22 cellular contexts compared by ENCODE assay signal in genomic region chr1:236098267-236098666, GRCh38. TPM values are rescaled to one million over a fixed set of nuclear protein-coding genes. Genes with fewer than 3 reads are reported as not detected.
DNase-seq lines count a peak whose midpoint lies in the region; ATAC-seq, FAIRE-seq and TF ChIP-seq lines count a peak whose summit lies in the region.
"Had no signal": no experiment of that assay in that cellular context is flagged by ENCODE, and none has a peak within 500 bp of the region (broad histone marks: within the 10 kb centered on the region; RNA-seq: fewer than 3 reads in every experiment).

No MANE protein-coding gene starts in this region.

- no peak overlapping the region for H3K18ac ChIP-seq in H1 (ENCODE audit: extremely low read depth, low read length)

- no peak overlapping the region for H2BK20ac ChIP-seq in H1 (ENCODE audit: low read length)

- intact Hi-C loops in Panc1 (cut with micrococcal nuclease; ENCODE audit: unreplicated experiment): no loop called here

- H3K9me3 ChIP-seq in Panc1 (ENCODE audit: control insufficient read depth, insufficient read depth, low read depth, low read length) (peaks cover 16% of the 10 kb centered on the region; the same call in 1 of the 2 replicates), H1 (ENCODE audit: insufficient read depth in 2 of 2, low read depth in 1 of 2, low read length in 1 of 2) (peaks cover 0 to 2% of the 10 kb centered on the region in 2 experiments; a peak in 1 of 4 replicates), BE2C (no peaks in the 10 kb centered on the region; the same call in 1 of the 2 replicates)
- H3K9me3 ChIP-seq: HAP-1 had no signal

- H4K20me1 ChIP-seq in H1 (replicated peaks in 1 of 2; ENCODE audit: control insufficient read depth in 1 of 2, insufficient read depth in 2 of 2, low read length in 2 of 2): peaks cover 0 to 9% of the 10 kb centered on the region in 2 experiments
- H4K20me1 ChIP-seq: BLaER1 treated with 17β-estradiol and CSF1 and Interleukin-3, amounts not matched to agents 10 nM and 100 nM had no signal

- H2AK5ac ChIP-seq in H1 (ENCODE audit: low read depth, low read length): peak overlapping the region; percentile 24; the same call in 1 of the 2 replicates

- no peak overlapping the region for H3K9ac ChIP-seq in H1 (replicated peaks in 1 of 4; ENCODE audit: extremely low read depth in 1 of 4, low read depth in 3 of 4, low read length in 3 of 4)
- H3K9ac ChIP-seq: BLaER1 treated with 17β-estradiol and CSF1 and Interleukin-3, amounts not matched to agents 10 nM and 100 nM had no signal

- peaks cover 9% of the 10 kb centered on the region for H3K27me3 Mint-ChIP-seq in activated T-cell treated with anti-CD3 and anti-CD28 coated beads, Interleukin-2, amount 50 U/mL, for 72 hours (ENCODE audit: low read depth)
- peaks cover 2% of the 10 kb centered on the region for H3K27me3 Mint-ChIP-seq in T-helper 2 cell treated with Interferon-gamma antibody and Interleukin-4, amounts not matched to agents 5 μg/mL and 100 μg/mL, for 36 hours (ENCODE audit: low read depth)

- H3K79me2 ChIP-seq in H1 (ENCODE audit: control insufficient read depth in 1 of 2, insufficient read depth in 2 of 2, low read length in 2 of 2): no peaks in the 10 kb centered on the region

- 33% methylated on average over 1 of the region's 1 CpG; no CpG with 5 or more reads in 1 of the 2 experiments for WGBS in H1 (ENCODE audit: extremely low coverage in 1 of 2, insufficient coverage in 1 of 2, insufficient read length in 1 of 2, insufficient replicate concordance in 2 of 2, low coverage in 1 of 2, low lambda C conversion rate in 2 of 2, missing lambda C conversion rate in 1 of 2), 2 experiments

- no peak overlapping the region for H2BK120ac ChIP-seq in H1 (replicated peaks; ENCODE audit: low read depth, low read length)

- H3K36me3 ChIP-seq in Panc1 (ENCODE audit: control insufficient read depth, insufficient read depth, low read length) (no peaks in the 10 kb centered on the region), H1 (ENCODE audit: control insufficient read depth in 2 of 4, insufficient read depth in 4 of 4, low read length in 3 of 4) (no peaks in the 10 kb centered on the region), BE2C (no peaks in the 10 kb centered on the region)
- H3K36me3 ChIP-seq: BLaER1 treated with 17β-estradiol and CSF1 and Interleukin-3, amounts not matched to agents 10 nM and 100 nM; HAP-1 had no signal

- no TSS peak for BruUV-seq in Panc1 (replicated peaks; lab: Mats Ljungman, UMichigan)

- H3K36me3 Mint-ChIP-seq in activated T-cell treated with anti-CD3 and anti-CD28 coated beads, Interleukin-2, amount 50 U/mL, for 72 hours (ENCODE audit: insufficient read depth in 2 of 2): peaks cover 7 to 11% of the 10 kb centered on the region in 2 donors
- no peaks in the 10 kb centered on the region for H3K36me3 Mint-ChIP-seq in T-helper 2 cell treated with Interferon-gamma antibody and Interleukin-4, amounts not matched to agents 5 μg/mL and 100 μg/mL, for 36 hours (ENCODE audit: low read depth)

- in situ Hi-C loops in Panc1 (cut with HindIII; ENCODE audit: low pct_unique_long_range_greater_than_20kb, low sequenced_read_pairs): no loop called here

- TF ChIP-seq POLR2A in H1 (IDR thresholded peaks at IDR 0.05; ENCODE audit: control extremely low read depth in 1 of 2, low read depth in 2 of 2, low read length in 2 of 2): no peak

- TF ChIP-seq CTCF in Panc1 (IDR thresholded peaks at IDR 0.05) (no peak), H1 (IDR thresholded peaks at IDR 0.05; ENCODE audit: control extremely low read depth in 1 of 3, insufficient read depth in 1 of 3, low read depth in 1 of 3, low read length in 3 of 3) (no peak), BE2C (IDR thresholded peaks at IDR 0.05; ENCODE audit: low read depth, low read length) (no peak)

- no peak overlapping the region for H2BK12ac ChIP-seq in H1 (ENCODE audit: low read depth, low read length)

- H3K23ac ChIP-seq in H1 (ENCODE audit: insufficient read length): no peak overlapping the region

- no peak overlapping the region for H2BK15ac ChIP-seq in H1 (ENCODE audit: low read length)

- H3K4ac ChIP-seq in H1 (replicated peaks; ENCODE audit: insufficient read length, low read depth, low read length): no peak overlapping the region

- peaks cover 8% of the 10 kb centered on the region for H3K4me1 Mint-ChIP-seq in activated T-cell treated with anti-CD3 and anti-CD28 coated beads, Interleukin-2, amount 50 U/mL, for 72 hours (ENCODE audit: low read depth)
- no peaks in the 10 kb centered on the region for H3K4me1 Mint-ChIP-seq in T-helper 2 cell treated with Interferon-gamma antibody and Interleukin-4, amounts not matched to agents 5 μg/mL and 100 μg/mL, for 36 hours (ENCODE audit: low read depth)

- H3K27ac ChIP-seq in Panc1 (ENCODE audit: low read length) (peak overlapping the region; percentile 81), H1 (ENCODE audit: low read depth, low read length) (no peak overlapping the region)
- H3K27ac ChIP-seq: 22Rv1 had no signal

- peaks cover 9% of the 10 kb centered on the region; the same call in 1 of the 2 replicates for H3K23me2 ChIP-seq in H1 (ENCODE audit: low read depth, low read length)

- CTCF ChIA-PET in Panc1 (lab: Charles Lee) (no interaction called here), H1 (lab: Charles Lee; ENCODE audit: partially characterized antibody) (interaction anchor here (0.6 to 1.2 kb wide), 2 partner anchors 61 to 421 kb away, joined by 3 read pairs; no protein-coding TSS in a partner anchor)

- TF ChIP-seq EP300 in H1 (IDR thresholded peaks at IDR 0.05; ENCODE audit: borderline replicate concordance in 1 of 2, low read depth in 2 of 2, low read length in 2 of 2): no peak

- H3K9me3 Mint-ChIP-seq in activated T-cell treated with anti-CD3 and anti-CD28 coated beads, Interleukin-2, amount 50 U/mL, for 72 hours: peaks cover 5 to 10% of the 10 kb centered on the region in 2 donors
- peaks cover 6% of the 10 kb centered on the region for H3K9me3 Mint-ChIP-seq in T-helper 2 cell treated with Interferon-gamma antibody and Interleukin-4, amounts not matched to agents 5 μg/mL and 100 μg/mL, for 36 hours
- H3K9me3 Mint-ChIP-seq: CD4-positive, alpha-beta T cell had no signal

- DNase-seq in activated T-cell treated with anti-CD3 and anti-CD28 coated beads, Interleukin-2, amount 50 U/mL, for 72 hours: no peak
- no peak for DNase-seq in activated T-cell treated with anti-CD3 and anti-CD28 coated beads for 4 hours
- DNase-seq in Panc1 (ENCODE audit: low read depth, low spot score): no peak
- no peak for DNase-seq in H1 (ENCODE audit: low read depth in 1 of 2, low spot score in 2 of 2)
- DNase-seq in BE2C: no peak
- no peak for DNase-seq in T-helper 2 cell treated with Interferon-gamma antibody and Interleukin-4, amounts not matched to agents 5 μg/mL and 100 μg/mL, for 36 hours (ENCODE audit: low spot score)
- DNase-seq: Calu3; CD4-positive, alpha-beta T cell; CD8-positive, alpha-beta memory T cell; COR-L47; DMS53; DMS79 treated with DMSO at 0.1 percent for 48 hours; GF-D8 had no signal

- TF ChIP-seq RAD21 in H1 (IDR thresholded peaks at IDR 0.05 in 1 of 2, conservative IDR thresholded peaks at IDR 0.05 in 1 of 2; ENCODE audit: low read depth in 2 of 2, low read length in 2 of 2): no peak

- FAIRE-seq in H1 (lab: Jason Lieb, UNC): no peak
- FAIRE-seq: A204.1, GM12891, GM18507, H54 had no signal

- no peak overlapping the region for H4K91ac ChIP-seq in H1 (replicated peaks; ENCODE audit: insufficient read length, low read length)

- POLR2A ChIA-PET in Panc1 (lab: Charles Lee): no interaction called here
- POLR2A ChIA-PET in H1 (lab: Charles Lee; ENCODE audit: partially characterized antibody): no interaction called here

- no peak overlapping the region for H3K4me3 Mint-ChIP-seq in activated T-cell treated with anti-CD3 and anti-CD28 coated beads, Interleukin-2, amount 50 U/mL, for 72 hours
- no peak overlapping the region for H3K4me3 Mint-ChIP-seq in T-helper 2 cell treated with Interferon-gamma antibody and Interleukin-4, amounts not matched to agents 5 μg/mL and 100 μg/mL, for 36 hours
- H3K4me3 Mint-ChIP-seq: B cell; CD4-positive, alpha-beta T cell; CD8-positive, alpha-beta memory T cell; GM23338 had no signal

- no peak overlapping the region for H4K5ac ChIP-seq in H1 (ENCODE audit: insufficient read length, low read depth, low read length)

- H3K4me1 ChIP-seq in Panc1 (ENCODE audit: control insufficient read depth, insufficient read depth, low read length) (peaks cover 2% of the 10 kb centered on the region; the same call in 1 of the 2 replicates), H1 (replicated peaks in 1 of 4; ENCODE audit: control insufficient read depth in 3 of 4, insufficient read depth in 4 of 4, low read length in 3 of 4) (peaks cover 1 to 7% (median 4%) of the 10 kb centered on the region in 4 experiments; a peak in 6 of 7 replicates), BE2C (peaks cover 3% of the 10 kb centered on the region)
- H3K4me1 ChIP-seq: HAP-1 had no signal

- H3K14ac ChIP-seq in H1 (ENCODE audit: insufficient read length): no peak overlapping the region

- H2BK5ac ChIP-seq in H1 (ENCODE audit: low read depth, low read length): no peak overlapping the region

- H3K4me3 ChIP-seq in Panc1 (ENCODE audit: low read depth in 2 of 2, low read length in 2 of 2) (no peak overlapping the region), H1 (ENCODE audit: extremely low read depth in 1 of 4, insufficient read depth in 2 of 4, low read depth in 3 of 4, low read length in 4 of 4) (no peak overlapping the region), BE2C (ENCODE audit: low read depth, low read length) (no peak overlapping the region)
- H3K4me3 ChIP-seq: BLaER1 treated with 17β-estradiol and CSF1 and Interleukin-3, amounts not matched to agents 10 nM and 100 nM; GM23338; HAP-1 had no signal

- peak overlapping the region; percentile 39 for H3K27ac Mint-ChIP-seq in activated T-cell treated with anti-CD3 and anti-CD28 coated beads, Interleukin-2, amount 50 U/mL, for 72 hours
- no peak overlapping the region for H3K27ac Mint-ChIP-seq in T-helper 2 cell treated with Interferon-gamma antibody and Interleukin-4, amounts not matched to agents 5 μg/mL and 100 μg/mL, for 36 hours
- H3K27ac Mint-ChIP-seq: B cell; CD4-positive, alpha-beta T cell; GM23338 had no signal

- no peak for ATAC-seq in activated T-cell treated with anti-CD3 and anti-CD28 coated beads, Interleukin-2, amount 50 U/mL, for 72 hours (replicated peaks in 1 of 2)
- ATAC-seq in Panc1: no peak
- ATAC-seq: GM23338 had no signal

- H3K79me1 ChIP-seq in H1 (ENCODE audit: low read depth, low read length): no peaks in the 10 kb centered on the region

- no peak overlapping the region for H3K4me2 ChIP-seq in H1 (ENCODE audit: insufficient read depth in 1 of 2, low read depth in 2 of 2, low read length in 2 of 2)
- H3K4me2 ChIP-seq: GM23338 had no signal

- H3K27me3 ChIP-seq in Panc1 (ENCODE audit: control insufficient read depth, insufficient read depth, low read length) (no peaks in the 10 kb centered on the region), H1 (replicated peaks in 1 of 4; ENCODE audit: control insufficient read depth in 3 of 4, extremely low read depth in 1 of 4, insufficient read depth in 3 of 4, low read length in 3 of 4) (no peaks in the 10 kb centered on the region), BE2C (no peaks in the 10 kb centered on the region)
- H3K27me3 ChIP-seq: BLaER1 treated with 17β-estradiol and CSF1 and Interleukin-3, amounts not matched to agents 10 nM and 100 nM had no signal

- no peak overlapping the region for H2AFZ ChIP-seq in H1 (ENCODE audit: low read length)
- H2AFZ ChIP-seq: GM23338 had no signal

- no peak overlapping the region for H3K56ac ChIP-seq in H1 (replicated peaks; ENCODE audit: insufficient read length, low read depth, low read length)

- no peak overlapping the region for H4K8ac ChIP-seq in H1 (ENCODE audit: extremely low read depth, insufficient read depth, low read length)

RNA-seq across cellular contexts. Expression of gene NID1, which starts 33.4 kb away (rescaled TPM):
- under 1 TPM; 0.12 to 0.29 TPM for total RNA-seq in activated T-cell treated with anti-CD3 and anti-CD28 coated beads, Interleukin-2, amount 50 U/mL, for 72 hours
- total RNA-seq in Panc1 (2021; ENCODE audit: unreplicated experiment): 89.3 TPM
- 83.4 TPM for polyA plus RNA-seq in Panc1 (2012; ENCODE audit: insufficient read length)
- 24.9 and 25.4 TPM in 2 replicates for total RNA-seq in H1 (2021; fragmentation: NEBNext Ultra II Directional; extraction: Animal tissue kit (Norgen Biotek cat#: 25700))
- polyA plus RNA-seq in H1 (2011; rRNA removed): 20.9 and 32.3 TPM in 2 replicates
- polyA plus RNA-seq in H1 (2011; cell fraction: cytosol; rRNA removed): 13.5 TPM
- 41.0 TPM for polyA plus RNA-seq in H1 (2011; cell fraction: nucleus; rRNA removed)
- polyA plus RNA-seq in H1 (2012, experiment 1 of 2): 23.2 to 28.5 TPM (median 24.9 TPM) in 4 replicates
- 10.7 TPM for polyA plus RNA-seq in H1 (2012, experiment 2 of 2)
- 82.7 TPM for polyA plus RNA-seq in H1 (2013, experiment 1 of 2)
- 66.1 TPM for polyA plus RNA-seq in H1 (2013, experiment 2 of 2)
- polyA minus RNA-seq in H1 (2011; rRNA and poly(A)+ RNA removed): 23.0 and 27.1 TPM in 2 replicates
- 21.0 TPM for polyA minus RNA-seq in H1 (2011; cell fraction: cytosol; rRNA and poly(A)+ RNA removed)
- 15.5 TPM for polyA minus RNA-seq in H1 (2011; cell fraction: nucleus; rRNA and poly(A)+ RNA removed)
- not detected for polyA plus RNA-seq in BE2C (2012; ENCODE audit: insufficient read depth, insufficient read length, low read depth)
- total RNA-seq: B cell had no signal
- polyA plus RNA-seq: CD8-positive, alpha-beta memory T cell had no signal

RNA-seq across cellular contexts. Expression of gene GPR137B, which starts 44.1 kb away (rescaled TPM):
- 1 to 10 TPM; 4.7 to 7.1 TPM for total RNA-seq in activated T-cell treated with anti-CD3 and anti-CD28 coated beads, Interleukin-2, amount 50 U/mL, for 72 hours
- total RNA-seq in Panc1 (2021; ENCODE audit: unreplicated experiment): 25.3 TPM
- polyA plus RNA-seq in Panc1 (2012; ENCODE audit: insufficient read length): 31.1 TPM
- 7.4 and 7.7 TPM in 2 replicates for total RNA-seq in H1 (2021; fragmentation: NEBNext Ultra II Directional; extraction: Animal tissue kit (Norgen Biotek cat#: 25700))
- polyA plus RNA-seq in H1 (2011; rRNA removed): 6.4 and 6.9 TPM in 2 replicates
- polyA plus RNA-seq in H1 (2011; cell fraction: cytosol; rRNA removed): 3.8 TPM
- polyA plus RNA-seq in H1 (2011; cell fraction: nucleus; rRNA removed): 17.5 TPM
- 4.8 to 6.8 TPM (median 6.4 TPM) in 4 replicates for polyA plus RNA-seq in H1 (2012, experiment 1 of 2)
- 2.7 TPM for polyA plus RNA-seq in H1 (2012, experiment 2 of 2)
- 7.5 TPM for polyA plus RNA-seq in H1 (2013, experiment 1 of 2)
- 8.2 TPM for polyA plus RNA-seq in H1 (2013, experiment 2 of 2)
- 6.5 and 7.5 TPM in 2 replicates for polyA minus RNA-seq in H1 (2011; rRNA and poly(A)+ RNA removed)
- polyA minus RNA-seq in H1 (2011; cell fraction: cytosol; rRNA and poly(A)+ RNA removed): 2.5 TPM
- polyA minus RNA-seq in H1 (2011; cell fraction: nucleus; rRNA and poly(A)+ RNA removed): 16.5 TPM
- not detected for polyA plus RNA-seq in BE2C (2012; ENCODE audit: insufficient read depth, insufficient read length, low read depth)

Comparison
In these comparisons a context has a peak if more than half of its experiments do, and no peak if none do; other contexts are left out.
1. RNA of gene NID1, which starts 33.4 kb away (total RNA-seq): 89.3 TPM in Panc1 (single experiment) and 24.9 to 25.4 TPM in H1; 0.12 to 0.29 TPM in activated T-cell treated with anti-CD3 and anti-CD28 coated beads, Interleukin-2, amount 50 U/mL, for 72 hours; every median in the first group is over 10 times any median in the second.